34 cellular contexts compared by ENCODE assay signal in genomic region chr9:6334305-6334704, GRCh38. TPM values are rescaled to one million over a fixed set of nuclear protein-coding genes. Genes with fewer than 3 reads are reported as not detected.
"Had no signal": no experiment of that assay in that cellular context is flagged by ENCODE, and none has a peak within 500 bp of the region (broad histone marks: within the 10 kb centered on the region; RNA-seq: fewer than 3 reads in every experiment).

No MANE protein-coding gene starts in this region.

- H3K4me1 Mint-ChIP-seq: stimulated activated effector memory CD8-positive, alpha-beta T cell treated with anti-CD3 and anti-CD28 coated beads, Interleukin-12 subunit alpha, Interleukin-12 subunit beta, amount 100 ng/mL, for 72 hours; stimulated activated memory B cell treated with anti-CD40 and anti-IgM and Interleukin-4, amounts not matched to agents 10 μg/mL and 1 μg/mL and 100 μg/mL, for 72 hours; stimulated activated naive B cell treated with anti-CD40 and anti-IgM and Interleukin-4, amounts not matched to agents 10 μg/mL and 1 μg/mL and 100 μg/mL, for 72 hours; stimulated activated naive CD8-positive, alpha-beta T cell treated with anti-CD3 and anti-CD28 coated beads, Interleukin-15, amount 100 ng/mL, for 72 hours had no signal

- H3K4me3 Mint-ChIP-seq: stimulated activated effector memory CD8-positive, alpha-beta T cell treated with anti-CD3 and anti-CD28 coated beads, Interleukin-12 subunit alpha, Interleukin-12 subunit beta, amount 100 ng/mL, for 72 hours; stimulated activated memory B cell treated with anti-CD40 and anti-IgM and Interleukin-4, amounts not matched to agents 10 μg/mL and 1 μg/mL and 100 μg/mL, for 72 hours; stimulated activated naive B cell treated with anti-CD40 and anti-IgM and Interleukin-4, amounts not matched to agents 10 μg/mL and 1 μg/mL and 100 μg/mL, for 72 hours; stimulated activated naive CD8-positive, alpha-beta T cell treated with anti-CD3 and anti-CD28 coated beads, Interleukin-15, amount 100 ng/mL, for 72 hours; stimulated activated naive CD8-positive, alpha-beta T cell treated with anti-CD3 and anti-CD28 coated beads, Interleukin-15, Interleukin-2, amounts not matched to agents 100 ng/mL and 50 ng/mL, for 24 hours; type B pancreatic cell had no signal

- H3K36me3 Mint-ChIP-seq: type B pancreatic cell had no signal

- H3K36me3 ChIP-seq: stomach, suprapubic skin, thoracic aorta, thyroid gland, tibial artery, tibial nerve, transverse colon, upper lobe of left lung, upper lobe of right lung, uterus, vagina had no signal

- H3K9me3 Mint-ChIP-seq: type B pancreatic cell had no signal

- H3K4me3 ChIP-seq: stomach, suprapubic skin, testis, thoracic aorta, thyroid gland, tibial artery, tibial nerve, transverse colon, upper lobe of left lung, upper lobe of right lung, uterus, vagina had no signal

- ATAC-seq: stimulated activated effector memory CD8-positive, alpha-beta T cell treated with anti-CD3 and anti-CD28 coated beads, Interleukin-12 subunit alpha, Interleukin-12 subunit beta, amount 100 ng/mL, for 72 hours; stimulated activated memory B cell treated with anti-CD40 and anti-IgM and Interleukin-4, amounts not matched to agents 10 μg/mL and 1 μg/mL and 100 μg/mL, for 72 hours; stimulated activated naive B cell treated with anti-CD40 and anti-IgM and Interleukin-4, amounts not matched to agents 10 μg/mL and 1 μg/mL and 100 μg/mL, for 72 hours; stimulated activated naive CD8-positive, alpha-beta T cell treated with anti-CD3 and anti-CD28 coated beads, Interleukin-15, amount 100 ng/mL, for 72 hours; stimulated activated naive CD8-positive, alpha-beta T cell treated with anti-CD3 and anti-CD28 coated beads, Interleukin-15, Interleukin-2, amounts not matched to agents 100 U/mL and 50 U/mL, for 24 hours; upper lobe of right lung had no signal

- FAIRE-seq: urothelium cell line had no signal

- H3K27ac ChIP-seq: stomach, suprapubic skin, testis, thoracic aorta, thyroid gland, tibial artery, tibial nerve, transverse colon, upper lobe of left lung, upper lobe of right lung, uterus, vagina had no signal

- DNase-seq: stimulated activated CD4-positive, alpha-beta T cell treated with anti-CD3 and anti-CD28 coated beads, Interleukin-2, amount 100 ng/mL, for 48 hours; stimulated activated CD4-positive, alpha-beta T cell treated with anti-CD3 and anti-CD28 coated beads, Interleukin-4, amount 100 ng/mL, for 1 hour; stimulated activated CD4-positive, alpha-beta T cell treated with anti-CD3 and anti-CD28 coated beads, Interleukin-4, amount 100 ng/mL, for 24 hours; stimulated activated CD4-positive, alpha-beta T cell treated with anti-CD3 and anti-CD28 coated beads, Interleukin-4, amount 100 ng/mL, for 4 hours; stimulated activated CD8-positive, alpha-beta memory T cell treated with anti-CD3 and anti-CD28 coated beads, Interleukin-4, amount 100 ng/mL, for 48 hours; stimulated activated naive B cell treated with anti-CD40 and anti-IgM and Interleukin-4, amounts not matched to agents 10 μg/mL and 1 μg/mL and 100 μg/mL, for 72 hours; stimulated activated naive CD4-positive, alpha-beta T cell; stimulated activated naive CD4-positive, alpha-beta T cell treated with Interleukin-2 at 50 U/mL for 16 hours; stimulated activated naive CD8-positive, alpha-beta T cell treated with anti-CD3 and anti-CD28 coated beads, Interleukin-15, amount 100 ng/mL, for 72 hours; stimulated activated naive CD8-positive, alpha-beta T cell treated with anti-CD3 and anti-CD28 coated beads, Interleukin-15, Interleukin-2, amounts not matched to agents 100 U/mL and 50 U/mL, for 24 hours; stomach; substantia nigra; testis; thyroid gland; tibial artery; transverse colon; trophoblast cell; upper lobe of left lung; upper lobe of right lung; uterus had no signal

- H3K27me3 ChIP-seq: suprapubic skin, testis, thyroid gland, tibial artery, tibial nerve, upper lobe of left lung, upper lobe of right lung, uterus, vagina had no signal

- H3K9me3 ChIP-seq: testis, thyroid gland, uterus, vagina had no signal

- H3K4me1 ChIP-seq: stomach, suprapubic skin, testis, thyroid gland, tibial artery, tibial nerve, transverse colon, upper lobe of left lung, upper lobe of right lung, uterus, vagina had no signal

- H3K27ac Mint-ChIP-seq: stimulated activated effector memory CD8-positive, alpha-beta T cell treated with anti-CD3 and anti-CD28 coated beads, Interleukin-12 subunit alpha, Interleukin-12 subunit beta, amount 100 ng/mL, for 72 hours; stimulated activated memory B cell treated with anti-CD40 and anti-IgM and Interleukin-4, amounts not matched to agents 10 μg/mL and 1 μg/mL and 100 μg/mL, for 72 hours; stimulated activated naive B cell treated with anti-CD40 and anti-IgM and Interleukin-4, amounts not matched to agents 10 μg/mL and 1 μg/mL and 100 μg/mL, for 72 hours; stimulated activated naive CD8-positive, alpha-beta T cell treated with anti-CD3 and anti-CD28 coated beads, Interleukin-15, amount 100 ng/mL, for 72 hours; stimulated activated naive CD8-positive, alpha-beta T cell treated with anti-CD3 and anti-CD28 coated beads, Interleukin-15, Interleukin-2, amounts not matched to agents 100 ng/mL and 50 ng/mL, for 24 hours; type B pancreatic cell had no signal

RNA-seq across cellular contexts. Expression of gene TPD52L3, which starts 6.1 kb away (rescaled TPM):
- total RNA-seq: stomach, subcutaneous adipose tissue, suprapubic skin, temporal lobe, tibial nerve, transverse colon, upper lobe of left lung, upper lobe of right lung, ureter, urinary bladder, uterus, vagina had no signal
- polyA plus RNA-seq: stomach, thymus, urinary bladder had no signal
